In the genomic region with DNA sequence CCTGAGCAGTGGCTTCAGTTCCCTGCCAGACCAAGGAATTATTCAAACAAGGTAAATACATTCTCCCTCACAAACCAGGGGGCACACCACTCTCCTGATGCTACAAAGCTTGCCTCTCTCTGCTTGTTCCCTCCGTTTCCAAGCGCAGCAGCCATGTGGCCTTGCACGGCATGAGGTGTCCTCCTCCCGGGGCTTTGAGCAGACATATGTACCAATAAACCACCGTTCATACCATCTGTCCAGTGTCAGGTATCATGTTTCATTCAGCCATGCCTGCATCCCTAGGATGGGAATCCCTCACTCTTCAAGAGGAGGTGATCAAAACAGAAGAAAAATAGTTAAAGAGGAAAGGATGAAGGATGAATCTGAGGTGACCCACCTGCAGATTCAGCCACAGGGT, we compare ENCODE assay signal across 19 cellular contexts.
A peak's percentile ranks its signal among the peaks of the same experiment; 100 is the strongest.
DNase-seq lines count a peak whose midpoint lies in the region; ATAC-seq and TF ChIP-seq lines count a peak whose summit lies in the region.
"Had no signal": no experiment of that assay in that cellular context is flagged by ENCODE, and none has a peak within 500 bp of the region (broad histone marks: within the 10 kb centered on the region; RNA-seq: fewer than 3 reads in every experiment).

No MANE protein-coding gene starts in this region.

- TF ChIP-seq CTCF in SK-N-SH (IDR thresholded peaks at IDR 0.05): no peak
- TF ChIP-seq CTCF in brain (conservative IDR thresholded peaks at IDR 0.05): no peak

- no peaks in the 10 kb centered on the region for H3K27me3 ChIP-seq in SK-N-SH (ENCODE audit: insufficient read depth)
- H3K27me3 ChIP-seq: esophagus squamous epithelium, neutrophil had no signal

- intact Hi-C loops in left colon (cut with DNase I, micrococcal nuclease): no loop called here

- peak overlapping the region in 4 of 5 experiments; percentile 14 to 54 (median 18) for H3K27ac Mint-ChIP-seq in brain
- H3K27ac Mint-ChIP-seq: activated naive CD4-positive, alpha-beta T cell treated with anti-CD3 and anti-CD28 coated beads, Interleukin-2, amount 50 U/mL, for 24 hours; IgD-negative memory B cell had no signal

- no peaks in the 10 kb centered on the region for H3K9me2 ChIP-seq in SK-N-SH

- H3K4me2 ChIP-seq in SK-N-SH: no peak overlapping the region

- H3K4me3 Mint-ChIP-seq in brain: no peak overlapping the region
- H3K4me3 Mint-ChIP-seq: activated naive CD4-positive, alpha-beta T cell treated with anti-CD3 and anti-CD28 coated beads, Interleukin-2, amount 50 U/mL, for 24 hours; IgD-negative memory B cell had no signal

- H3K9me3 ChIP-seq in SK-N-SH: no peaks in the 10 kb centered on the region
- H3K9me3 ChIP-seq: esophagus squamous epithelium, HAP-1, neutrophil had no signal

- no peaks in the 10 kb centered on the region; a peak in 1 of 4 replicates for H3K4me1 ChIP-seq in SK-N-SH (ENCODE audit: control insufficient read depth in 1 of 2, insufficient read depth in 2 of 2, low read depth in 1 of 2, low read length in 1 of 2)
- H3K4me1 ChIP-seq: esophagus squamous epithelium, HAP-1 had no signal

- H3K36me3 Mint-ChIP-seq in brain: no peaks in the 10 kb centered on the region
- H3K36me3 Mint-ChIP-seq: activated naive CD4-positive, alpha-beta T cell treated with anti-CD3 and anti-CD28 coated beads, Interleukin-2, amount 50 U/mL, for 24 hours; IgD-negative memory B cell had no signal

- H3K9ac ChIP-seq in SK-N-SH: no peak overlapping the region

- no peak overlapping the region for H2AFZ ChIP-seq in SK-N-SH (ENCODE audit: low read depth)

- no peak overlapping the region for H3K4me3 ChIP-seq in SK-N-SH (ENCODE audit: low read depth in 2 of 2, low read length in 1 of 2)
- H3K4me3 ChIP-seq: esophagus squamous epithelium, HAP-1 had no signal

- H3F3A ChIP-seq in SK-N-SH (replicated peaks; ENCODE audit: insufficient read depth): no peaks in the 10 kb centered on the region

- no peak for TF ChIP-seq RAD21 in SK-N-SH (IDR thresholded peaks at IDR 0.05; ENCODE audit: low read length)

- ATAC-seq in SK-N-SH treated with all-trans-retinoic acid at 6 μM for 48 hours (peak; percentile 19; the same call in 1 of the 3 replicates), left colon (no peak), GM21515 (IDR thresholded peaks at IDR 0.05; ENCODE audit: unreplicated experiment) (no peak)

- WGBS in SK-N-SH (ENCODE audit: low lambda C conversion rate): 55% methylated on average over 5 of the region's 5 CpGs

- DNase-seq in SK-N-SH: no peak
- peak; percentile 42 for DNase-seq in NCI-H510A treated with DMSO at 0.1 percent for 48 hours (lab: John Stamatoyannopoulos, UW)
- no peak for DNase-seq in left colon
- no peak for DNase-seq in activated CD4-positive, alpha-beta T cell treated with anti-CD3 and anti-CD28 coated beads, Interleukin-2, amount 50 U/mL, for 48 hours
- no peak for DNase-seq in SW 1271 (lab: John Stamatoyannopoulos, UW)
- DNase-seq: activated CD4-positive, CD25-positive, alpha-beta regulatory T cell; activated T-cell treated with anti-CD3 and anti-CD28 coated beads, Interleukin-2, amount 50 U/mL, for 48 hours; C1 segment of cervical spinal cord; effector CD8-positive, alpha-beta T cell; esophagus squamous epithelium; MM.1S; SIG-M5 had no signal

- TF ChIP-seq EP300 in SK-N-SH (IDR thresholded peaks at IDR 0.05; ENCODE audit: borderline replicate concordance in 1 of 2, low read depth in 1 of 2, low read length in 1 of 2): no peak

- no peaks in the 10 kb centered on the region for H3K79me2 ChIP-seq in SK-N-SH (ENCODE audit: insufficient read depth)

- no peaks in the 10 kb centered on the region for H3K36me3 ChIP-seq in SK-N-SH (replicated peaks in 1 of 2; ENCODE audit: control insufficient read depth in 1 of 2, insufficient read depth in 2 of 2, low read length in 1 of 2)
- H3K36me3 ChIP-seq: esophagus squamous epithelium, HAP-1, neutrophil had no signal

- H3K27me3 Mint-ChIP-seq in brain: peaks cover 4% of the 10 kb centered on the region
- H3K27me3 Mint-ChIP-seq: activated naive CD4-positive, alpha-beta T cell treated with anti-CD3 and anti-CD28 coated beads, Interleukin-2, amount 50 U/mL, for 24 hours; IgD-negative memory B cell had no signal

- CTCF ChIA-PET in SK-N-SH (lab: Yijun Ruan, JAX): no interaction called here

- POLR2A ChIA-PET in SK-N-SH (lab: Yijun Ruan, JAX): no interaction called here

- H4K20me1 ChIP-seq in SK-N-SH (ENCODE audit: insufficient read depth): no peaks in the 10 kb centered on the region

- no peak overlapping the region for H3K27ac ChIP-seq in SK-N-SH (ENCODE audit: low read depth in 2 of 2, low read length in 1 of 2)
- H3K27ac ChIP-seq: esophagus squamous epithelium, neutrophil had no signal

- H3K4me1 Mint-ChIP-seq in brain: peaks cover 47% of the 10 kb centered on the region
- H3K4me1 Mint-ChIP-seq: activated naive CD4-positive, alpha-beta T cell treated with anti-CD3 and anti-CD28 coated beads, Interleukin-2, amount 50 U/mL, for 24 hours had no signal

- peaks cover 0 to 3% (median 0%) of the 10 kb centered on the region in 5 experiments for H3K9me3 Mint-ChIP-seq in brain
- H3K9me3 Mint-ChIP-seq: activated naive CD4-positive, alpha-beta T cell treated with anti-CD3 and anti-CD28 coated beads, Interleukin-2, amount 50 U/mL, for 24 hours; IgD-negative memory B cell had no signal

TF ChIP-seq in SK-N-SH treated with all-trans-retinoic acid at 6 μM for 48 hours, 23 proteins besides CTCF, POLR2A, EP300 and RAD21 (continues in another document):
- TF ChIP-seq OSR1 (CRISPR knock-in tag; IDR thresholded peaks at IDR 0.05) (no peak), ESRRG (CRISPR knock-in tag; IDR thresholded peaks at IDR 0.05) (no peak), ZNF70 (CRISPR knock-in tag; IDR thresholded peaks at IDR 0.05) (no peak), ISL1 (CRISPR knock-in tag; IDR thresholded peaks at IDR 0.05) (no peak), CSDC2 (CRISPR knock-in tag; IDR thresholded peaks at IDR 0.05) (no peak), ZNF8 (CRISPR knock-in tag; IDR thresholded peaks at IDR 0.05) (no peak)
- TF ChIP-seq, protein P1, sequence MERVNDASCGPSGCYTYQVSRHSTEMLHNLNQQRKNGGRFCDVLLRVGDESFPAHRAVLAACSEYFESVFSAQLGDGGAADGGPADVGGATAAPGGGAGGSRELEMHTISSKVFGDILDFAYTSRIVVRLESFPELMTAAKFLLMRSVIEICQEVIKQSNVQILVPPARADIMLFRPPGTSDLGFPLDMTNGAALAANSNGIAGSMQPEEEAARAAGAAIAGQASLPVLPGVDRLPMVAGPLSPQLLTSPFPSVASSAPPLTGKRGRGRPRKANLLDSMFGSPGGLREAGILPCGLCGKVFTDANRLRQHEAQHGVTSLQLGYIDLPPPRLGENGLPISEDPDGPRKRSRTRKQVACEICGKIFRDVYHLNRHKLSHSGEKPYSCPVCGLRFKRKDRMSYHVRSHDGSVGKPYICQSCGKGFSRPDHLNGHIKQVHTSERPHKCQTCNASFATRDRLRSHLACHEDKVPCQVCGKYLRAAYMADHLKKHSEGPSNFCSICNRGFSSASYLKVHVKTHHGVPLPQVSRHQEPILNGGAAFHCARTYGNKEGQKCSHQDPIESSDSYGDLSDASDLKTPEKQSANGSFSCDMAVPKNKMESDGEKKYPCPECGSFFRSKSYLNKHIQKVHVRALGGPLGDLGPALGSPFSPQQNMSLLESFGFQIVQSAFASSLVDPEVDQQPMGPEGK (CRISPR knock-in tag; IDR thresholded peaks at IDR 0.05; ENCODE audit: borderline replicate concordance): no peak

TF ChIP-seq in SK-N-SH, 30 proteins besides CTCF, POLR2A, EP300 and RAD21 (continues in another document):
- TF ChIP-seq JUND (IDR thresholded peaks at IDR 0.05) (no peak), GABPA (IDR thresholded peaks at IDR 0.05; ENCODE audit: low read depth) (no peak), YY1 (IDR thresholded peaks at IDR 0.05; ENCODE audit: low read depth) (no peak), MXI1 (IDR thresholded peaks at IDR 0.05; ENCODE audit: low read depth, low read length) (no peak), TEAD4 (IDR thresholded peaks at IDR 0.05; ENCODE audit: borderline replicate concordance, insufficient read depth) (no peak), GATA2 (CRISPR knock-in tag; IDR thresholded peaks at IDR 0.05) (no peak), RFX5 (IDR thresholded peaks at IDR 0.05; ENCODE audit: low read length) (no peak), EZH2phosphoT487 (IDR thresholded peaks at IDR 0.05; ENCODE audit: borderline replicate concordance, low read depth) (no peak), RXRA (IDR thresholded peaks at IDR 0.05; ENCODE audit: borderline replicate concordance, low read depth) (no peak), TAF1 (IDR thresholded peaks at IDR 0.05; ENCODE audit: borderline replicate concordance, low read depth, low read length) (no peak), RCOR1 (IDR thresholded peaks at IDR 0.05; ENCODE audit: low read length) (no peak), MEF2A (IDR thresholded peaks at IDR 0.05; ENCODE audit: borderline replicate concordance, low read depth) (no peak), CHD2 (IDR thresholded peaks at IDR 0.05; ENCODE audit: low read length, partially characterized antibody) (no peak), SIN3A (IDR thresholded peaks at IDR 0.05; ENCODE audit: borderline replicate concordance, low read depth, low read length) (no peak)
- TF ChIP-seq, protein P2, sequence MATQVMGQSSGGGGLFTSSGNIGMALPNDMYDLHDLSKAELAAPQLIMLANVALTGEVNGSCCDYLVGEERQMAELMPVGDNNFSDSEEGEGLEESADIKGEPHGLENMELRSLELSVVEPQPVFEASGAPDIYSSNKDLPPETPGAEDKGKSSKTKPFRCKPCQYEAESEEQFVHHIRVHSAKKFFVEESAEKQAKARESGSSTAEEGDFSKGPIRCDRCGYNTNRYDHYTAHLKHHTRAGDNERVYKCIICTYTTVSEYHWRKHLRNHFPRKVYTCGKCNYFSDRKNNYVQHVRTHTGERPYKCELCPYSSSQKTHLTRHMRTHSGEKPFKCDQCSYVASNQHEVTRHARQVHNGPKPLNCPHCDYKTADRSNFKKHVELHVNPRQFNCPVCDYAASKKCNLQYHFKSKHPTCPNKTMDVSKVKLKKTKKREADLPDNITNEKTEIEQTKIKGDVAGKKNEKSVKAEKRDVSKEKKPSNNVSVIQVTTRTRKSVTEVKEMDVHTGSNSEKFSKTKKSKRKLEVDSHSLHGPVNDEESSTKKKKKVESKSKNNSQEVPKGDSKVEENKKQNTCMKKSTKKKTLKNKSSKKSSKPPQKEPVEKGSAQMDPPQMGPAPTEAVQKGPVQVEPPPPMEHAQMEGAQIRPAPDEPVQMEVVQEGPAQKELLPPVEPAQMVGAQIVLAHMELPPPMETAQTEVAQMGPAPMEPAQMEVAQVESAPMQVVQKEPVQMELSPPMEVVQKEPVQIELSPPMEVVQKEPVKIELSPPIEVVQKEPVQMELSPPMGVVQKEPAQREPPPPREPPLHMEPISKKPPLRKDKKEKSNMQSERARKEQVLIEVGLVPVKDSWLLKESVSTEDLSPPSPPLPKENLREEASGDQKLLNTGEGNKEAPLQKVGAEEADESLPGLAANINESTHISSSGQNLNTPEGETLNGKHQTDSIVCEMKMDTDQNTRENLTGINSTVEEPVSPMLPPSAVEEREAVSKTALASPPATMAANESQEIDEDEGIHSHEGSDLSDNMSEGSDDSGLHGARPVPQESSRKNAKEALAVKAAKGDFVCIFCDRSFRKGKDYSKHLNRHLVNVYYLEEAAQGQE (IDR thresholded peaks at IDR 0.05; ENCODE audit: low read depth, low read length): no peak
